ENCODE assay signal across 8 cellular contexts in the genomic region with DNA sequence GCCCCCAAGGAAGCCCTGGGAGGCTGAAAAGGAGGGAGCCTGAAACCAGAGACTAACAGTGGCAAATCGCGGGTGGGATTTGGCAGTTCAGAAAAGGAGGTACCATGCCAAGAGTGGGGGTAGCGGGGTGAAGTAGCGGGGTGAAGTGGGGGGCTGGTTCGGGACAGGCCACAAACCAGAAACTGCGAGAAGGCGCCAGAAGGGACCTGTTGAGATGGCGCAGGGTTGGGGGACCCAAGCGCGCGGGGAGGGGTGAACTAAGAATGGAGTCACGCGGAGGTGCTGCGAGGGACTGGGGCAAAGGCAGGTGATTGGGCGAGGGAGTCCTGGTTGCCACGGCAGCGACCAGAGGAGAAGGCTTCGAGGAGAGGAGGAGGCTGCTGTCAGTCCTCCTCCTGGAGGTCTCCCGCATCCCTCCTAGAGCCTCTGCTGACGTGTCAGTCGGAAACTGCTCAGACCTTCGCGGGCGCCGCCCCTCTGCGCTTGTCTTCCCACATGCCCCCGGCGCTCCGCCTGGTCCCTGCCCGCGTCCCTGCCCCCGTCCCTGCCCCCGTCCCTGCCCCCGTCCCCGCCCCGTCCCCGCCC. TPM values are rescaled to one million over a fixed set of nuclear protein-coding genes. Genes with fewer than 3 reads are reported as not detected.
DNase-seq lines count a peak whose midpoint lies in the region; TF ChIP-seq lines count a peak whose summit lies in the region.

No MANE protein-coding gene starts in this region.

- peaks cover 32% of the 10 kb centered on the region for H3K4me1 Mint-ChIP-seq in HFFc6 (ENCODE audit: low read depth)
- peaks cover 32% of the 10 kb centered on the region for H3K4me1 Mint-ChIP-seq in activated naive CD4-positive, alpha-beta T cell treated with anti-CD3 and anti-CD28 coated beads for 36 hours (ENCODE audit: low read depth)

- peak overlapping the region; percentile 99 for H3K4me3 ChIP-seq in SJSA1

- H3K9me3 Mint-ChIP-seq in HFFc6 = no peaks in the 10 kb centered on the region
- H3K9me3 Mint-ChIP-seq in activated naive CD4-positive, alpha-beta T cell treated with anti-CD3 and anti-CD28 coated beads for 36 hours = no peaks in the 10 kb centered on the region

- H3K27ac Mint-ChIP-seq in HFFc6 = peak overlapping the region; percentile 97
- peak overlapping the region; percentile 54 for H3K27ac Mint-ChIP-seq in activated naive CD4-positive, alpha-beta T cell treated with anti-CD3 and anti-CD28 coated beads for 36 hours

- H3K27ac ChIP-seq in SJSA1 (peak overlapping the region; percentile 58), substantia nigra (ENCODE audit: low read depth, low read length, poor library complexity, severe bottlenecking) (peak overlapping the region; percentile 65)

- peaks cover 14% of the 10 kb centered on the region for H3K4me1 ChIP-seq in SJSA1 (replicated peaks)

- H3K9me3 ChIP-seq in SJSA1 (replicated peaks) = 0 out of 2 replicates have a peak, but pooled peaks cover 2% of the 10 kb centered on the region

- H3K36me3 ChIP-seq in SJSA1 = peaks cover 11% of the 10 kb centered on the region

- peak; percentile 95 for DNase-seq in GM03348 (ENCODE audit: low spot score)
- DNase-seq in HFFc6 = peak; percentile 97
- peak; percentile 79 for DNase-seq in MV-4-11 (lab: John Stamatoyannopoulos, UW)
- DNase-seq in SJSA1 (ENCODE audit: low read depth in 1 of 2, low spot score in 2 of 2) = peak; percentile 82 to 97
- DNase-seq in activated naive CD4-positive, alpha-beta T cell treated with anti-CD3 and anti-CD28 coated beads for 36 hours = peak; percentile 92
- peak; percentile 85 for DNase-seq in germinal center (ENCODE audit: low spot score)
- peak; percentile 95 for DNase-seq in non-pigmented ciliary epithelial cell (ENCODE audit: low read depth)
- peak; percentile 35 to 100 (median 86) for DNase-seq in substantia nigra (lab: John Stamatoyannopoulos, UW)

- CTCF ChIA-PET in activated naive CD4-positive, alpha-beta T cell treated with anti-CD3 and anti-CD28 coated beads for 36 hours (lab: Charles Lee) = interaction anchor here (1.4 kb wide), 1 partner anchor 17 kb away, joined by 4 read pairs; no protein-coding TSS in a partner anchor

- intact Hi-C loops in activated naive CD4-positive, alpha-beta T cell treated with anti-CD3 and anti-CD28 coated beads for 36 hours (cut with micrococcal nuclease) = loop anchor here (1.0 kb wide), 3 partner anchors 27 to 96 kb away; partner anchors contain the start of gene TAF1A

- no peaks in the 10 kb centered on the region; the same call in 1 of the 2 replicates for H3K27me3 ChIP-seq in SJSA1 (replicated peaks)

- H3K36me3 Mint-ChIP-seq in HFFc6 (ENCODE audit: low read depth) = peaks cover under 1% of the 10 kb centered on the region; the same call in 1 of the 2 replicates
- peaks cover 4% of the 10 kb centered on the region for H3K36me3 Mint-ChIP-seq in activated naive CD4-positive, alpha-beta T cell treated with anti-CD3 and anti-CD28 coated beads for 36 hours (ENCODE audit: low read depth)

- TF ChIP-seq CTCF in HFFc6 (IDR thresholded peaks at IDR 0.05) = no peak

- H3K27me3 Mint-ChIP-seq in HFFc6 (ENCODE audit: insufficient read depth) = peaks cover 4% of the 10 kb centered on the region; the same call in 1 of the 2 replicates
- peaks cover 3% of the 10 kb centered on the region for H3K27me3 Mint-ChIP-seq in activated naive CD4-positive, alpha-beta T cell treated with anti-CD3 and anti-CD28 coated beads for 36 hours (ENCODE audit: low read depth)

- H3K4me3 Mint-ChIP-seq in HFFc6 = peak overlapping the region; percentile 88
- H3K4me3 Mint-ChIP-seq in activated naive CD4-positive, alpha-beta T cell treated with anti-CD3 and anti-CD28 coated beads for 36 hours = peak overlapping the region; percentile 79

RNA-seq across cellular contexts. Expression of gene MIA3, which starts 0.4 kb away (rescaled TPM):
- total RNA-seq in HFFc6 (2021; fragmentation: NEBNext Ultra II Directional; extraction: Animal tissue kit (Norgen Biotek cat#: 25700)) = 10 to 100 TPM; 55.6 to 68.3 (median 62.1) TPM
- 30.7 and 53.3 TPM in 2 replicates for total RNA-seq in SJSA1 (2014; rRNA removed; shearing (Covaris generic))
- total RNA-seq in activated naive CD4-positive, alpha-beta T cell treated with anti-CD3 and anti-CD28 coated beads for 36 hours = 10 to 100 TPM; 55.1 to 62.1 TPM

RNA-seq across cellular contexts. Expression of gene TAF1A, which starts 27.7 kb away (rescaled TPM):
- total RNA-seq in HFFc6 (2021; fragmentation: NEBNext Ultra II Directional; extraction: Animal tissue kit (Norgen Biotek cat#: 25700)) = 1 to 10 TPM; 5.3 to 7.1 (median 5.9) TPM
- 5.8 and 10.8 TPM in 2 replicates for total RNA-seq in SJSA1 (2014; rRNA removed; shearing (Covaris generic))
- total RNA-seq in activated naive CD4-positive, alpha-beta T cell treated with anti-CD3 and anti-CD28 coated beads for 36 hours = 10 to 100 TPM; 19.5 to 20.5 TPM

Comparison
In these comparisons a context has a peak if more than half of its experiments do, and no peak if none do; other contexts are left out.
1. Peak in every context shown above with its lines: DNase-seq, H3K4me3 ChIP-seq and H3K27ac ChIP-seq.